Comparison of ENCODE assay signal across 8 cellular contexts in genomic region chr4:148444296-148445070, GRCh38. TPM values are rescaled to one million over a fixed set of nuclear protein-coding genes. Genes with fewer than 3 reads are reported as not detected.
DNase-seq lines count a peak whose midpoint lies in the region; ATAC-seq and TF ChIP-seq lines count a peak whose summit lies in the region.

No MANE protein-coding gene starts in this region.

- H3K36me3 ChIP-seq in MG63 (no peaks in the 10 kb centered on the region), cardiac muscle cell (no peaks in the 10 kb centered on the region), ovary (no peaks in the 10 kb centered on the region), upper lobe of left lung (no peaks in the 10 kb centered on the region)

- peak overlapping the region; percentile 100 for H3K4me3 Mint-ChIP-seq in CD4-positive, alpha-beta T cell

- peaks cover 34% of the 10 kb centered on the region for H3K36me3 Mint-ChIP-seq in CD4-positive, alpha-beta T cell (ENCODE audit: low read depth)

- WGBS in ovary, 3 donors, result 1% methylated on average over 56 to 82 of the region's 89 CpGs
- 1 to 2% methylated on average over 15 to 34 of the region's 89 CpGs for WGBS in upper lobe of left lung, 2 donors

- H3K9me3 Mint-ChIP-seq in CD4-positive, alpha-beta T cell, result no peaks in the 10 kb centered on the region

- H3K4me3 ChIP-seq in MG63 (peak overlapping the region; percentile 24; the same call in 1 of the 2 replicates), cardiac muscle cell (peak overlapping the region; percentile 90), ovary (peak overlapping the region; percentile 97), upper lobe of left lung (peak overlapping the region; percentile 63 to 94 (median 90))

- peak; percentile 12 for ATAC-seq in CD4-positive, alpha-beta T cell (ENCODE audit: poor library complexity)
- ATAC-seq in upper lobe of left lung (ENCODE audit: low FRiP score in 2 of 2) (no peak), HG02571 (IDR thresholded peaks at IDR 0.05; ENCODE audit: unreplicated experiment) (no peak), HG02970 (IDR thresholded peaks at IDR 0.05; ENCODE audit: low FRiP score, unreplicated experiment) (no peak)

- H3K27ac ChIP-seq in CD4-positive, alpha-beta T cell (ENCODE audit: low read depth, low read length), result peak overlapping the region; percentile 89
- H3K27ac ChIP-seq in cardiac muscle cell (no peak overlapping the region), ovary (peak overlapping the region; percentile 80 to 93), upper lobe of left lung (peak overlapping the region; percentile 89 to 95 (median 92))

- CTCF ChIA-PET in CD4-positive, alpha-beta T cell (lab: Charles Lee), result no interaction called here

- H3K4me1 ChIP-seq in cardiac muscle cell (ENCODE audit: low read depth) (no peaks in the 10 kb centered on the region), ovary (ENCODE audit: insufficient read depth) (no peaks in the 10 kb centered on the region), upper lobe of left lung (peaks cover 2 to 44% (median 15%) of the 10 kb centered on the region in 4 donors)

- peaks cover 8% of the 10 kb centered on the region for H3K27me3 Mint-ChIP-seq in CD4-positive, alpha-beta T cell

- TF ChIP-seq POLR2A in ovary (IDR thresholded peaks at IDR 0.05), result no peak
- TF ChIP-seq POLR2A in upper lobe of left lung (IDR thresholded peaks at IDR 0.05), result peak in 2 of 4 donors; percentile 9 to 53

- TF ChIP-seq EP300 in ovary (IDR thresholded peaks at IDR 0.05) (no peak), upper lobe of left lung (IDR thresholded peaks at IDR 0.05) (no peak)

- POLR2A ChIA-PET in CD4-positive, alpha-beta T cell (lab: Charles Lee), result interaction anchor here (0.9 to 5.5 kb wide), 11 partner anchors 31 to 827 kb away, joined by 3 to 111 read pairs (median 11); partner anchors contain the start of genes PRMT9 and TMEM184C

- no peaks in the 10 kb centered on the region for H3K27me3 ChIP-seq in CD4-positive, alpha-beta T cell (ENCODE audit: control insufficient read depth, insufficient read depth, low read length)
- H3K27me3 ChIP-seq in MG63 (peaks cover 50% of the 10 kb centered on the region), cardiac muscle cell (peaks cover 86% of the 10 kb centered on the region), ovary (no peaks in the 10 kb centered on the region), upper lobe of left lung (peaks cover 0 to 17% (median 0%) of the 10 kb centered on the region in 4 donors)

- TF ChIP-seq CTCF in CD4-positive, alpha-beta T cell (IDR thresholded peaks at IDR 0.05), result no peak
- TF ChIP-seq CTCF in cardiac muscle cell (IDR thresholded peaks at IDR 0.05; ENCODE audit: low read depth, low read length) (no peak), ovary (IDR thresholded peaks at IDR 0.05) (peak in 1 of 3 donors; percentile 19), upper lobe of left lung (IDR thresholded peaks at IDR 0.05) (peak in 3 of 6 experiments; percentile 7 to 25 (median 23))

- peaks cover 58% of the 10 kb centered on the region for H3K4me1 Mint-ChIP-seq in CD4-positive, alpha-beta T cell (ENCODE audit: low read depth)

- H3K27ac Mint-ChIP-seq in CD4-positive, alpha-beta T cell, result peak overlapping the region; percentile 99

- no peaks in the 10 kb centered on the region for H3K9me3 ChIP-seq in CD4-positive, alpha-beta T cell (ENCODE audit: control insufficient read depth, low read length)
- H3K9me3 ChIP-seq in MG63 (no peaks in the 10 kb centered on the region), cardiac muscle cell (ENCODE audit: low read depth) (no peaks in the 10 kb centered on the region), ovary (no peaks in the 10 kb centered on the region), upper lobe of left lung (no peaks in the 10 kb centered on the region)

- peak; percentile 23 to 61 (median 48) for DNase-seq in CD4-positive, alpha-beta T cell
- DNase-seq in MG63 (no peak), activated gamma-delta T cell treated with Interleukin-2 at 50 U/mL for 16 hours (peak; percentile 47), cardiac muscle cell (ENCODE audit: low read depth in 1 of 2, low spot score in 1 of 2) (peak in 1 of 2 donors; percentile 63), ovary (peak; percentile 27 to 66 (median 57)), upper lobe of left lung (peak; percentile 39 to 91)

- intact Hi-C loops in CD4-positive, alpha-beta T cell (cut with DNase I, micrococcal nuclease), result loop anchor here (5.0 to 10.0 kb wide), 6 partner anchors 67 to 827 kb away; partner anchors contain the start of genes TMEM184C (in 2 of the 2), ARHGAP10 (in 1 of the 2) and PRMT9 (in 1 of the 2)
- intact Hi-C loops in ovary (cut with DNase I), result no loop called here

RNA-seq across cellular contexts. Expression of gene NR3C2, which starts 2.3 kb away (rescaled TPM):
- total RNA-seq in CD4-positive, alpha-beta T cell, result 10 to 100 TPM; 31.6 to 35.0 TPM
- total RNA-seq in MG63 (2014; rRNA removed; shearing (Covaris generic); ENCODE audit: low replicate concordance), result not detected in 2 replicates
- total RNA-seq in cardiac muscle cell, result 0.56 and 2.5 TPM in 2 replicates
- 0.27 and 0.43 TPM in 2 replicates for polyA plus RNA-seq in cardiac muscle cell
- 10 to 100 TPM; 11.0 to 37.5 (median 25.9) TPM for total RNA-seq in ovary
- polyA plus RNA-seq in ovary, result 10 to 100 TPM in 1 of 2 donors, 1 to 10 TPM in 1; 6.8 to 16.1 TPM
- 10 to 100 TPM; 10.3 to 39.8 (median 23.7) TPM for total RNA-seq in upper lobe of left lung

Comparison
In these comparisons a context has a peak if more than half of its experiments do, and no peak if none do; other contexts are left out.
1. H3K4me3 ChIP-seq: peak in every context shown above with its lines; median percentile 97 in ovary; 90 in cardiac muscle cell; 90 in upper lobe of left lung; 24 in MG63.
2. intact Hi-C loops: an anchor here in CD4-positive, alpha-beta T cell (5.0 to 10.0 kb wide); none called in ovary.